In genomic region chr6:136816716-136817115, GRCh38 we compare ENCODE assay signal across 21 cellular contexts. TPM values are rescaled to one million over a fixed set of nuclear protein-coding genes. Genes with fewer than 3 reads are reported as not detected.
A peak's percentile ranks its signal among the peaks of the same experiment; 100 is the strongest.
DNase-seq lines count a peak whose midpoint lies in the region; ATAC-seq and TF ChIP-seq lines count a peak whose summit lies in the region.
"Had no signal": no experiment of that assay in that cellular context is flagged by ENCODE, and none has a peak within 500 bp of the region (broad histone marks: within the 10 kb centered on the region; RNA-seq: fewer than 3 reads in every experiment).

No MANE protein-coding gene starts in this region.

- H3K36me3 ChIP-seq in PC-9 (ENCODE audit: low read depth) (no peaks in the 10 kb centered on the region), mesendoderm (ENCODE audit: control insufficient read depth, insufficient read depth, low read length) (no peaks in the 10 kb centered on the region), testis (ENCODE audit: low read depth, missing control alignments) (no peaks in the 10 kb centered on the region)
- H3K36me3 ChIP-seq: BLaER1 treated with 17β-estradiol and CSF1 and Interleukin-3, amounts not matched to agents 10 nM and 100 nM had no signal

- no peaks in the 10 kb centered on the region for H3F3A ChIP-seq in PC-9 (ENCODE audit: insufficient read depth, low read depth)

- peaks cover 6% of the 10 kb centered on the region for H3K4me1 Mint-ChIP-seq in activated naive CD4-positive, alpha-beta T cell treated with anti-CD3 and anti-CD28 coated beads, Interleukin-2, amount 50 U/mL, for 24 hours
- H3K4me1 Mint-ChIP-seq in activated naive CD4-positive, alpha-beta T cell treated with anti-CD3 and anti-CD28 coated beads for 36 hours (ENCODE audit: low read depth) = peaks cover 2% of the 10 kb centered on the region

- no peak overlapping the region for H3K56ac ChIP-seq in mesendoderm (ENCODE audit: low read length)

- no peak overlapping the region for H4K5ac ChIP-seq in mesendoderm (ENCODE audit: low read length)

- no peaks in the 10 kb centered on the region for H4K20me1 ChIP-seq in PC-9 (ENCODE audit: insufficient read depth)
- H4K20me1 ChIP-seq: BLaER1 treated with 17β-estradiol and CSF1 and Interleukin-3, amounts not matched to agents 10 nM and 100 nM had no signal

- no peak overlapping the region for H4K8ac ChIP-seq in mesendoderm (ENCODE audit: low read depth, low read length)

- H3K18ac ChIP-seq in mesendoderm (ENCODE audit: low read length) = no peak overlapping the region

- intact Hi-C loops in activated naive CD4-positive, alpha-beta T cell treated with anti-CD3 and anti-CD28 coated beads for 36 hours (cut with micrococcal nuclease) = no loop called here
- intact Hi-C loops in PC-9 (cut with micrococcal nuclease; ENCODE audit: unreplicated experiment) (no loop called here), testis (cut with DNase I; ENCODE audit: low total_unique reads) (no loop called here), right cardiac atrium (cut with DNase I) (no loop called here)

- no peaks in the 10 kb centered on the region for H3K27me3 ChIP-seq in PC-9 (ENCODE audit: insufficient read depth, low read depth)
- H3K27me3 ChIP-seq in mesendoderm (ENCODE audit: insufficient read depth, low read length, poor library complexity) = no peaks in the 10 kb centered on the region
- H3K27me3 ChIP-seq in testis = no peaks in the 10 kb centered on the region
- no peaks in the 10 kb centered on the region for H3K27me3 ChIP-seq in right cardiac atrium (ENCODE audit: control insufficient read depth, insufficient read depth)
- H3K27me3 ChIP-seq: BLaER1 treated with 17β-estradiol and CSF1 and Interleukin-3, amounts not matched to agents 10 nM and 100 nM had no signal

- no peak overlapping the region for H3K27ac ChIP-seq in PC-9
- no peak overlapping the region for H3K27ac ChIP-seq in mesendoderm (ENCODE audit: low read depth, low read length)
- peak overlapping the region; percentile 12 to 59 for H3K27ac ChIP-seq in testis
- no peak overlapping the region for H3K27ac ChIP-seq in right cardiac atrium (ENCODE audit: low read length)
- H3K27ac ChIP-seq: 22Rv1; A549; BLaER1 treated with 17β-estradiol and CSF1 and Interleukin-3, amounts not matched to agents 10 nM and 100 nM; C4-2B had no signal

- H3K9me2 ChIP-seq in PC-9 (ENCODE audit: insufficient read depth) = no peaks in the 10 kb centered on the region

- POLR2A ChIA-PET in PC-9 (lab: Charles Lee; ENCODE audit: unreplicated experiment) = interaction anchor here (0.6 kb wide), 1 partner anchor 1184 kb away, joined by 3 read pairs; no protein-coding TSS in a partner anchor
- POLR2A ChIA-PET in GM10248 (lab: Yijun Ruan, JAX) = no interaction called here

- H3K4me1 ChIP-seq in PC-9 (replicated peaks; ENCODE audit: insufficient read depth) (peaks cover 5% of the 10 kb centered on the region), mesendoderm (ENCODE audit: control insufficient read depth, low read depth, low read length) (no peaks in the 10 kb centered on the region), testis (peaks cover 4% of the 10 kb centered on the region), right cardiac atrium (ENCODE audit: control insufficient read depth, insufficient read depth, low read length) (no peaks in the 10 kb centered on the region)
- H3K4me1 ChIP-seq: A549 had no signal

- no peak overlapping the region for H3K4ac ChIP-seq in mesendoderm (ENCODE audit: low read depth, low read length)

- no peaks in the 10 kb centered on the region for H3K9me3 ChIP-seq in PC-9 (ENCODE audit: insufficient read depth, low read depth)
- no peaks in the 10 kb centered on the region for H3K9me3 ChIP-seq in testis
- H3K9me3 ChIP-seq in right cardiac atrium (ENCODE audit: control insufficient read depth, low read length) = no peaks in the 10 kb centered on the region
- H3K9me3 ChIP-seq: A549, Caco-2 had no signal

- CTCF ChIA-PET in activated naive CD4-positive, alpha-beta T cell treated with anti-CD3 and anti-CD28 coated beads for 36 hours (lab: Charles Lee) = interaction anchor here (1.0 to 1.6 kb wide), 2 partner anchors 24 to 172 kb away, joined by 3 to 6 read pairs; partner anchors contain the start of gene MAP3K5
- CTCF ChIA-PET in PC-9 (lab: Charles Lee) (no interaction called here), GM10248 (lab: Yijun Ruan, JAX) (interaction anchor here (1.7 to 1.8 kb wide), 2 partner anchors 24 to 173 kb away, joined by 4 to 7 read pairs; partner anchors contain the start of gene MAP3K5)

- no peak for TF ChIP-seq POLR2A in testis (IDR thresholded peaks at IDR 0.05)

- TF ChIP-seq CTCF in PC-9 (conservative IDR thresholded peaks at IDR 0.05) (no peak), testis (IDR thresholded peaks at IDR 0.05) (no peak), GM20000 (IDR thresholded peaks at IDR 0.05; ENCODE audit: extremely low read depth, missing control alignments) (no peak), GM10248 (IDR thresholded peaks at IDR 0.05; ENCODE audit: control extremely low read depth, extremely low read depth, low read depth, missing control alignments) (no peak)

- no peaks in the 10 kb centered on the region for H3K79me1 ChIP-seq in mesendoderm (ENCODE audit: low read length)

- no peaks in the 10 kb centered on the region for H3K9me3 Mint-ChIP-seq in activated naive CD4-positive, alpha-beta T cell treated with anti-CD3 and anti-CD28 coated beads, Interleukin-2, amount 50 U/mL, for 24 hours
- no peaks in the 10 kb centered on the region for H3K9me3 Mint-ChIP-seq in activated naive CD4-positive, alpha-beta T cell treated with anti-CD3 and anti-CD28 coated beads for 36 hours
- H3K9me3 Mint-ChIP-seq: CD4-positive, alpha-beta T cell; CD8-positive, alpha-beta T cell had no signal

- H2AK5ac ChIP-seq in mesendoderm (ENCODE audit: low read length) = no peak overlapping the region

- WGBS in mesendoderm (ENCODE audit: extremely low coverage, insufficient coverage, low lambda C conversion rate) = no CpG with 5 or more reads among the region's 2 CpGs
- 47 to 49% methylated on average over 2 of the region's 2 CpGs for WGBS in testis, 2 donors
- WGBS in right cardiac atrium = 48% methylated on average over 2 of the region's 2 CpGs

- BruUV-seq in PC-9 (replicated peaks; lab: Mats Ljungman, UMichigan) = no TSS peak

- H3K4me2 ChIP-seq in PC-9 (no peak overlapping the region), mesendoderm (ENCODE audit: low read length) (no peak overlapping the region)
- H3K4me2 ChIP-seq: A549; BLaER1 treated with 17β-estradiol and CSF1 and Interleukin-3, amounts not matched to agents 10 nM and 100 nM had no signal

- H3K4me3 Mint-ChIP-seq in activated naive CD4-positive, alpha-beta T cell treated with anti-CD3 and anti-CD28 coated beads, Interleukin-2, amount 50 U/mL, for 24 hours = no peak overlapping the region
- no peak overlapping the region for H3K4me3 Mint-ChIP-seq in activated naive CD4-positive, alpha-beta T cell treated with anti-CD3 and anti-CD28 coated beads for 36 hours
- H3K4me3 Mint-ChIP-seq: B cell; CD4-positive, alpha-beta T cell; CD8-positive, alpha-beta T cell had no signal

- H3K79me2 ChIP-seq in PC-9 (ENCODE audit: low read depth) = no peaks in the 10 kb centered on the region
- H3K79me2 ChIP-seq in mesendoderm (ENCODE audit: control insufficient read depth, insufficient read depth, low read length) = no peaks in the 10 kb centered on the region

- H3K27ac Mint-ChIP-seq in activated naive CD4-positive, alpha-beta T cell treated with anti-CD3 and anti-CD28 coated beads, Interleukin-2, amount 50 U/mL, for 24 hours = peak overlapping the region; percentile 53
- H3K27ac Mint-ChIP-seq in activated naive CD4-positive, alpha-beta T cell treated with anti-CD3 and anti-CD28 coated beads for 36 hours = no peak overlapping the region
- H3K27ac Mint-ChIP-seq: B cell; CD4-positive, alpha-beta T cell; CD8-positive, alpha-beta T cell had no signal

- ATAC-seq in right cardiac atrium = no peak
- ATAC-seq: A549; CD8-positive, alpha-beta T cell; GM12878 had no signal

- H2BK120ac ChIP-seq in mesendoderm (ENCODE audit: low read depth, low read length) = no peak overlapping the region

- no peak for DNase-seq in activated naive CD4-positive, alpha-beta T cell treated with anti-CD3 and anti-CD28 coated beads for 36 hours
- DNase-seq in PC-9 = no peak
- peak; percentile 57 for DNase-seq in mesendoderm
- peak; percentile 72 for DNase-seq in testis
- no peak for DNase-seq in right cardiac atrium
- DNase-seq in GM20000 (ENCODE audit: low spot score) = no peak
- DNase-seq in GM10248 (ENCODE audit: extremely low spot score) = no peak
- DNase-seq: AML-193; Caco-2; Calu3; CD4-positive, alpha-beta T cell; CD8-positive, alpha-beta T cell; DMS79 treated with DMSO at 0.1 percent for 48 hours; GF-D8 had no signal

- H2AFZ ChIP-seq in PC-9 = 0 out of 2 replicates have a peak overlapping the region, but pooled peaks have one; percentile 34

- H2BK5ac ChIP-seq in mesendoderm (ENCODE audit: low read length) = no peak overlapping the region

- H3K23ac ChIP-seq in mesendoderm (ENCODE audit: low read length) = no peak overlapping the region

- no peak overlapping the region for H2BK15ac ChIP-seq in mesendoderm (replicated peaks; ENCODE audit: low read depth)

- H3K36me3 Mint-ChIP-seq in activated naive CD4-positive, alpha-beta T cell treated with anti-CD3 and anti-CD28 coated beads, Interleukin-2, amount 50 U/mL, for 24 hours = no peaks in the 10 kb centered on the region
- no peaks in the 10 kb centered on the region for H3K36me3 Mint-ChIP-seq in activated naive CD4-positive, alpha-beta T cell treated with anti-CD3 and anti-CD28 coated beads for 36 hours (ENCODE audit: low read depth)
- H3K36me3 Mint-ChIP-seq: CD8-positive, alpha-beta T cell had no signal

- no peak overlapping the region for H3K9ac ChIP-seq in mesendoderm (ENCODE audit: low read length)
- H3K9ac ChIP-seq: BLaER1 treated with 17β-estradiol and CSF1 and Interleukin-3, amounts not matched to agents 10 nM and 100 nM had no signal

- peaks cover 2% of the 10 kb centered on the region for H3K27me3 Mint-ChIP-seq in activated naive CD4-positive, alpha-beta T cell treated with anti-CD3 and anti-CD28 coated beads, Interleukin-2, amount 50 U/mL, for 24 hours
- H3K27me3 Mint-ChIP-seq in activated naive CD4-positive, alpha-beta T cell treated with anti-CD3 and anti-CD28 coated beads for 36 hours (ENCODE audit: low read depth) = no peaks in the 10 kb centered on the region

- H3K4me3 ChIP-seq in PC-9 (no peak overlapping the region), mesendoderm (ENCODE audit: low read length) (no peak overlapping the region), testis (no peak overlapping the region), right cardiac atrium (ENCODE audit: low read length) (no peak overlapping the region)
- H3K4me3 ChIP-seq: A549; BLaER1 treated with 17β-estradiol and CSF1 and Interleukin-3, amounts not matched to agents 10 nM and 100 nM; GM12878 had no signal

RNA-seq across cellular contexts. Expression of gene PEX7, which starts 5.7 kb away (rescaled TPM):
- total RNA-seq in activated naive CD4-positive, alpha-beta T cell treated with anti-CD3 and anti-CD28 coated beads for 36 hours = 1 to 10 TPM; 6.0 to 6.4 TPM
- 5.6 and 11.5 TPM in 2 replicates for total RNA-seq in PC-9 (2021)
- polyA plus RNA-seq in mesendoderm (2013, experiment 1 of 2) = 5.6 TPM
- 5.4 TPM for polyA plus RNA-seq in mesendoderm (2013, experiment 2 of 2)
- total RNA-seq in testis = 10 to 100 TPM; 16.6 to 18.5 TPM
- 28.6 TPM for polyA plus RNA-seq in testis (ENCODE audit: insufficient read depth, low read depth, low replicate concordance)
- 10 to 100 TPM in 1 of 4 donors, 1 to 10 TPM in 3; 6.1 to 10.8 (median 6.6) TPM for total RNA-seq in right cardiac atrium
- 7.7 TPM for polyA plus RNA-seq in right cardiac atrium

RNA-seq across cellular contexts. Expression of gene MAP3K5, which starts 24.4 kb away (rescaled TPM):
- 1 to 10 TPM; 9.4 to 9.7 TPM for total RNA-seq in activated naive CD4-positive, alpha-beta T cell treated with anti-CD3 and anti-CD28 coated beads for 36 hours
- 10.4 and 10.9 TPM in 2 replicates for total RNA-seq in PC-9 (2021)
- 0.86 TPM for polyA plus RNA-seq in mesendoderm (2013, experiment 1 of 2)
- 0.84 TPM for polyA plus RNA-seq in mesendoderm (2013, experiment 2 of 2)
- 10 to 100 TPM; 46.1 to 55.3 TPM for total RNA-seq in testis
- 21.3 TPM for polyA plus RNA-seq in testis (ENCODE audit: insufficient read depth, low read depth, low replicate concordance)
- 1 to 10 TPM; 3.9 to 7.3 (median 5.5) TPM for total RNA-seq in right cardiac atrium
- 2.8 TPM for polyA plus RNA-seq in right cardiac atrium

Comparison
In these comparisons a context has a peak if more than half of its experiments do, and no peak if none do; other contexts are left out.
1. DNase-seq: peak in mesendoderm (single experiment) and testis (single experiment); none in activated naive CD4-positive, alpha-beta T cell treated with anti-CD3 and anti-CD28 coated beads for 36 hours (single experiment), PC-9 (0 of 2), right cardiac atrium (0 of 3), GM20000 (single experiment) and GM10248 (single experiment).
2. H3K27ac ChIP-seq: peak in testis (2 of 2); none in PC-9 (single experiment), mesendoderm (single experiment) and right cardiac atrium (single experiment).